29 cellular contexts compared by ENCODE assay signal in genomic region chr22:47189056-47189916, GRCh38.
DNase-seq lines count a peak whose midpoint lies in the region; ATAC-seq, FAIRE-seq and TF ChIP-seq lines count a peak whose summit lies in the region.
"Had no signal": no experiment of that assay in that cellular context is flagged by ENCODE, and none has a peak within 500 bp of the region (broad histone marks: within the 10 kb centered on the region; RNA-seq: fewer than 3 reads in every experiment).

No MANE protein-coding gene starts in this region.

- DNase-seq in activated T-cell treated with anti-CD3 and anti-CD28 coated beads, Interleukin-2, amount 50 U/mL, for 1 hour, result peak; percentile 8
- DNase-seq in activated T-cell treated with anti-CD3 and anti-CD28 coated beads, Interleukin-2, amount 50 U/mL, for 72 hours, result no peak
- DNase-seq in GM12878 (ENCODE audit: low read depth, low spot score) (no peak), natural killer cell (peak; percentile 2), testis (peak; percentile 10), NCI-H1105 treated with DMSO at 0.1 percent for 48 hours (lab: John Stamatoyannopoulos, UW) (no peak)
- DNase-seq: 8988T; activated CD8-positive, alpha-beta T cell treated with anti-CD3 and anti-CD28 coated beads for 36 hours; DMS79 treated with DMSO at 0.1 percent for 48 hours; effector memory CD4-positive, alpha-beta T cell; hypothalamus; Karpas-422; MV-4-11; naive B cell; NCI-H2029 treated with DMSO at 0.1 percent for 48 hours; NCI-H226; NCI-H774 had no signal

- CTCF ChIA-PET in GM12878 (lab: Yijun Ruan, JAX), result no interaction called here

- H3K27me3 ChIP-seq in GM12878 (replicated peaks in 1 of 2; ENCODE audit: control insufficient read depth in 2 of 2, insufficient read depth in 2 of 2, low read length in 1 of 2) (no peaks in the 10 kb centered on the region), testis (no peaks in the 10 kb centered on the region)

- H3K4me1 ChIP-seq in GM12878 (ENCODE audit: control insufficient read depth, insufficient read depth, low read length) (no peaks in the 10 kb centered on the region), testis (no peaks in the 10 kb centered on the region)

- H3K27ac ChIP-seq in GM12878 (ENCODE audit: control insufficient read depth, insufficient read depth), result no peak overlapping the region
- no peak overlapping the region for H3K27ac ChIP-seq in testis
- H3K27ac ChIP-seq: RWPE1 had no signal

- POLR2A ChIA-PET in GM12878 (lab: Charles Lee), result no interaction called here

- no peak overlapping the region for H3K4me3 Mint-ChIP-seq in activated T-cell treated with anti-CD3 and anti-CD28 coated beads, Interleukin-2, amount 50 U/mL, for 72 hours
- H3K4me3 Mint-ChIP-seq in natural killer cell, result no peak overlapping the region
- H3K4me3 Mint-ChIP-seq: activated CD8-positive, alpha-beta T cell treated with anti-CD3 and anti-CD28 coated beads for 36 hours; activated naive CD8-positive, alpha-beta T cell; B cell; T-helper 2 cell treated with Interferon-gamma antibody and Interleukin-4, amounts not matched to agents 5 μg/mL and 100 μg/mL, for 36 hours had no signal

- H3K9me3 Mint-ChIP-seq in activated T-cell treated with anti-CD3 and anti-CD28 coated beads, Interleukin-2, amount 50 U/mL, for 72 hours, result peaks cover 6% of the 10 kb centered on the region in 2 donors
- peaks cover 0 to 3% of the 10 kb centered on the region in 2 donors for H3K9me3 Mint-ChIP-seq in natural killer cell
- H3K9me3 Mint-ChIP-seq: T-helper 2 cell treated with Interferon-gamma antibody and Interleukin-4, amounts not matched to agents 5 μg/mL and 100 μg/mL, for 36 hours had no signal

- H3K9ac ChIP-seq in GM12878 (ENCODE audit: control insufficient read depth, insufficient read depth, low read length), result no peak overlapping the region

- no peaks in the 10 kb centered on the region for H3K4me1 Mint-ChIP-seq in activated T-cell treated with anti-CD3 and anti-CD28 coated beads, Interleukin-2, amount 50 U/mL, for 72 hours (ENCODE audit: low read depth)
- no peaks in the 10 kb centered on the region for H3K4me1 Mint-ChIP-seq in natural killer cell
- H3K4me1 Mint-ChIP-seq: B cell had no signal

- H3K27ac Mint-ChIP-seq in activated T-cell treated with anti-CD3 and anti-CD28 coated beads, Interleukin-2, amount 50 U/mL, for 72 hours, result no peak overlapping the region
- H3K27ac Mint-ChIP-seq in natural killer cell, result no peak overlapping the region
- H3K27ac Mint-ChIP-seq: activated CD8-positive, alpha-beta T cell treated with anti-CD3 and anti-CD28 coated beads for 36 hours; activated naive CD8-positive, alpha-beta T cell; B cell; progenitor cell of endocrine pancreas; T-helper 2 cell treated with Interferon-gamma antibody and Interleukin-4, amounts not matched to agents 5 μg/mL and 100 μg/mL, for 36 hours had no signal

- no peaks in the 10 kb centered on the region for H3K36me3 ChIP-seq in GM12878 (ENCODE audit: control insufficient read depth in 2 of 2, insufficient read depth in 2 of 2, low read length in 1 of 2)
- H3K36me3 ChIP-seq in testis (ENCODE audit: low read depth, missing control alignments), result no peaks in the 10 kb centered on the region

- no peak overlapping the region for H2AFZ ChIP-seq in GM12878 (ENCODE audit: control insufficient read depth, low read depth, low read length)

- H3K4me2 ChIP-seq in GM12878 (ENCODE audit: control insufficient read depth, insufficient read depth), result no peak overlapping the region

- no peak for FAIRE-seq in GM12878 (lab: Jason Lieb, UNC)
- FAIRE-seq: frontal cortex, GM12891, islet of Langerhans had no signal

- no peak for TF ChIP-seq EP300 in GM12878 (IDR thresholded peaks at IDR 0.05; ENCODE audit: borderline replicate concordance in 1 of 2, control insufficient read depth in 1 of 2, low read depth in 2 of 2, low read length in 2 of 2)

- TF ChIP-seq POLR2A in GM12878 (IDR thresholded peaks at IDR 0.05; ENCODE audit: low read depth, low read length), result 0 out of 2 replicates have a peak, but pooled peaks have one; percentile 23
- TF ChIP-seq POLR2A in testis (IDR thresholded peaks at IDR 0.05), result no peak

- RAD21 ChIA-PET in GM12878 (lab: Charles Lee; ENCODE audit: unreplicated experiment), result no interaction called here

- in situ Hi-C loops in GM12878 (cut with MboI), result no loop called here

- SMC1A ChIA-PET in GM12878 (lab: Charles Lee; ENCODE audit: uncharacterized antibody, unreplicated experiment), result no interaction called here

- H3K27me3 Mint-ChIP-seq in activated T-cell treated with anti-CD3 and anti-CD28 coated beads, Interleukin-2, amount 50 U/mL, for 72 hours (ENCODE audit: low read depth), result no peaks in the 10 kb centered on the region
- H3K27me3 Mint-ChIP-seq in natural killer cell (ENCODE audit: low read depth in 2 of 2), result no peaks in the 10 kb centered on the region
- H3K27me3 Mint-ChIP-seq: activated CD8-positive, alpha-beta T cell treated with anti-CD3 and anti-CD28 coated beads for 36 hours; activated naive CD8-positive, alpha-beta T cell; B cell; naive B cell; progenitor cell of endocrine pancreas had no signal

- 77% methylated on average over 32 of the region's 35 CpGs for WGBS in GM12878 (ENCODE audit: insufficient coverage, insufficient replicate concordance, low lambda C conversion rate, missing lambda C conversion rate)
- WGBS in testis, 2 donors, result 94% methylated on average over 23 to 35 of the region's 35 CpGs

- no TSS peak for BruUV-seq in GM12878 (replicated peaks; lab: Mats Ljungman, UMichigan)

- no peaks in the 10 kb centered on the region for H3K9me3 ChIP-seq in GM12878 (replicated peaks; ENCODE audit: control insufficient read depth, insufficient read depth, low read length)
- no peaks in the 10 kb centered on the region for H3K9me3 ChIP-seq in testis

- TF ChIP-seq CTCF in GM12878 (IDR thresholded peaks at IDR 0.05 in 2 of 3, conservative IDR thresholded peaks at IDR 0.05 in 1 of 3; ENCODE audit: control insufficient read depth in 2 of 3, extremely low read depth in 1 of 3, insufficient read depth in 1 of 3, low read depth in 3 of 3, low read length in 3 of 3), result no peak
- no peak for TF ChIP-seq CTCF in natural killer cell (IDR thresholded peaks at IDR 0.05)
- no peak for TF ChIP-seq CTCF in testis (IDR thresholded peaks at IDR 0.05)

- intact Hi-C loops in GM12878 (cut with micrococcal nuclease; ENCODE audit: unreplicated experiment), result no loop called here
- intact Hi-C loops in natural killer cell (cut with micrococcal nuclease), result no loop called here
- intact Hi-C loops in testis (cut with DNase I; ENCODE audit: low total_unique reads), result no loop called here

- H4K20me1 ChIP-seq in GM12878 (ENCODE audit: control insufficient read depth, insufficient read depth), result no peaks in the 10 kb centered on the region

- no peaks in the 10 kb centered on the region for H3K79me2 ChIP-seq in GM12878 (ENCODE audit: control insufficient read depth, insufficient read depth, low read length)

- no peak overlapping the region for H3K4me3 ChIP-seq in GM12878
- no peak overlapping the region for H3K4me3 ChIP-seq in testis

- peaks cover 0 to 1% of the 10 kb centered on the region in 2 donors for H3K36me3 Mint-ChIP-seq in activated T-cell treated with anti-CD3 and anti-CD28 coated beads, Interleukin-2, amount 50 U/mL, for 72 hours (ENCODE audit: insufficient read depth in 2 of 2)
- peaks cover 6% of the 10 kb centered on the region for H3K36me3 Mint-ChIP-seq in natural killer cell
- H3K36me3 Mint-ChIP-seq: activated naive CD8-positive, alpha-beta T cell had no signal

- TF ChIP-seq RAD21 in GM12878 (IDR thresholded peaks at IDR 0.05; ENCODE audit: insufficient read depth, low read depth, low read length), result no peak

- no peak for ATAC-seq in activated T-cell treated with anti-CD3 and anti-CD28 coated beads, Interleukin-2, amount 50 U/mL, for 72 hours (replicated peaks in 1 of 2)
- no peak for ATAC-seq in GM12878
- ATAC-seq in natural killer cell, result no peak
- ATAC-seq in GM21515 (IDR thresholded peaks at IDR 0.05; ENCODE audit: unreplicated experiment), result no peak
- ATAC-seq in GM19455 (IDR thresholded peaks at IDR 0.05; ENCODE audit: unreplicated experiment), result no peak
- ATAC-seq: activated CD8-positive, alpha-beta T cell treated with anti-CD3 and anti-CD28 coated beads for 36 hours; esophagus mucosa; SK-N-SH treated with all-trans-retinoic acid at 6 μM for 48 hours had no signal

TF ChIP-seq in GM12878, 131 proteins besides CTCF, POLR2A, EP300 and RAD21 (continues in another document):
- TF ChIP-seq NKRF (conservative IDR thresholded peaks at IDR 0.05) (no peak), TCF7 (IDR thresholded peaks at IDR 0.05; ENCODE audit: borderline replicate concordance) (no peak)
- TF ChIP-seq, protein P1, sequence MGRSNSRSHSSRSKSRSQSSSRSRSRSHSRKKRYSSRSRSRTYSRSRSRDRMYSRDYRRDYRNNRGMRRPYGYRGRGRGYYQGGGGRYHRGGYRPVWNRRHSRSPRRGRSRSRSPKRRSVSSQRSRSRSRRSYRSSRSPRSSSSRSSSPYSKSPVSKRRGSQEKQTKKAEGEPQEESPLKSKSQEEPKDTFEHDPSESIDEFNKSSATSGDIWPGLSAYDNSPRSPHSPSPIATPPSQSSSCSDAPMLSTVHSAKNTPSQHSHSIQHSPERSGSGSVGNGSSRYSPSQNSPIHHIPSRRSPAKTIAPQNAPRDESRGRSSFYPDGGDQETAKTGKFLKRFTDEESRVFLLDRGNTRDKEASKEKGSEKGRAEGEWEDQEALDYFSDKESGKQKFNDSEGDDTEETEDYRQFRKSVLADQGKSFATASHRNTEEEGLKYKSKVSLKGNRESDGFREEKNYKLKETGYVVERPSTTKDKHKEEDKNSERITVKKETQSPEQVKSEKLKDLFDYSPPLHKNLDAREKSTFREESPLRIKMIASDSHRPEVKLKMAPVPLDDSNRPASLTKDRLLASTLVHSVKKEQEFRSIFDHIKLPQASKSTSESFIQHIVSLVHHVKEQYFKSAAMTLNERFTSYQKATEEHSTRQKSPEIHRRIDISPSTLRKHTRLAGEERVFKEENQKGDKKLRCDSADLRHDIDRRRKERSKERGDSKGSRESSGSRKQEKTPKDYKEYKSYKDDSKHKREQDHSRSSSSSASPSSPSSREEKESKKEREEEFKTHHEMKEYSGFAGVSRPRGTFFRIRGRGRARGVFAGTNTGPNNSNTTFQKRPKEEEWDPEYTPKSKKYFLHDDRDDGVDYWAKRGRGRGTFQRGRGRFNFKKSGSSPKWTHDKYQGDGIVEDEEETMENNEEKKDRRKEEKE (IDR thresholded peaks at IDR 0.05), result no peak

Comparison
In these comparisons a context has a peak if more than half of its experiments do, and no peak if none do; other contexts are left out.
1. DNase-seq: peak in activated T-cell treated with anti-CD3 and anti-CD28 coated beads, Interleukin-2, amount 50 U/mL, for 1 hour (single experiment), natural killer cell (single experiment) and testis (single experiment); none in activated T-cell treated with anti-CD3 and anti-CD28 coated beads, Interleukin-2, amount 50 U/mL, for 72 hours (0 of 2), GM12878 (single experiment) and NCI-H1105 treated with DMSO at 0.1 percent for 48 hours (single experiment).